27 cellular contexts compared by ENCODE assay signal in genomic region chr3:22308866-22309265, GRCh38.
"Had no signal": no experiment of that assay in that cellular context is flagged by ENCODE, and none has a peak within 500 bp of the region (broad histone marks: within the 10 kb centered on the region; RNA-seq: fewer than 3 reads in every experiment).

No MANE protein-coding gene starts in this region.

- H3K9me3 Mint-ChIP-seq: stimulated activated naive CD8-positive, alpha-beta T cell treated with anti-CD3 and anti-CD28 coated beads, Interleukin-15, amount 100 ng/mL, for 72 hours had no signal

- H3K27ac Mint-ChIP-seq: stimulated activated effector memory CD8-positive, alpha-beta T cell treated with anti-CD3 and anti-CD28 coated beads, Interleukin-12 subunit alpha, Interleukin-12 subunit beta, amount 100 ng/mL, for 72 hours; stimulated activated memory B cell treated with anti-CD40 and anti-IgM and Interleukin-4, amounts not matched to agents 10 μg/mL and 1 μg/mL and 100 μg/mL, for 72 hours; stimulated activated naive B cell treated with anti-CD40 and anti-IgM and Interleukin-4, amounts not matched to agents 10 μg/mL and 1 μg/mL and 100 μg/mL, for 72 hours; stimulated activated naive CD8-positive, alpha-beta T cell treated with anti-CD3 and anti-CD28 coated beads, Interleukin-15, amount 100 ng/mL, for 72 hours; stimulated activated naive CD8-positive, alpha-beta T cell treated with anti-CD3 and anti-CD28 coated beads, Interleukin-15, Interleukin-2, amounts not matched to agents 100 ng/mL and 50 ng/mL, for 24 hours; type B pancreatic cell had no signal

- H3K4me3 Mint-ChIP-seq: stimulated activated effector memory CD8-positive, alpha-beta T cell treated with anti-CD3 and anti-CD28 coated beads, Interleukin-12 subunit alpha, Interleukin-12 subunit beta, amount 100 ng/mL, for 72 hours; stimulated activated memory B cell treated with anti-CD40 and anti-IgM and Interleukin-4, amounts not matched to agents 10 μg/mL and 1 μg/mL and 100 μg/mL, for 72 hours; stimulated activated naive B cell treated with anti-CD40 and anti-IgM and Interleukin-4, amounts not matched to agents 10 μg/mL and 1 μg/mL and 100 μg/mL, for 72 hours; stimulated activated naive CD8-positive, alpha-beta T cell treated with anti-CD3 and anti-CD28 coated beads, Interleukin-15, amount 100 ng/mL, for 72 hours; stimulated activated naive CD8-positive, alpha-beta T cell treated with anti-CD3 and anti-CD28 coated beads, Interleukin-15, Interleukin-2, amounts not matched to agents 100 ng/mL and 50 ng/mL, for 24 hours; type B pancreatic cell had no signal

- DNase-seq: stimulated activated CD4-positive, alpha-beta T cell treated with anti-CD3 and anti-CD28 coated beads, Interleukin-2, amount 100 ng/mL, for 48 hours; stimulated activated CD4-positive, alpha-beta T cell treated with anti-CD3 and anti-CD28 coated beads, Interleukin-4, amount 100 ng/mL, for 1 hour; stimulated activated CD4-positive, alpha-beta T cell treated with anti-CD3 and anti-CD28 coated beads, Interleukin-4, amount 100 ng/mL, for 4 hours; stimulated activated CD8-positive, alpha-beta memory T cell treated with anti-CD3 and anti-CD28 coated beads, Interleukin-4, amount 100 ng/mL, for 48 hours; stimulated activated naive B cell treated with anti-CD40 and anti-IgM and Interleukin-4, amounts not matched to agents 10 μg/mL and 1 μg/mL and 100 μg/mL, for 72 hours; stimulated activated naive CD4-positive, alpha-beta T cell; stimulated activated naive CD4-positive, alpha-beta T cell treated with Interleukin-2 at 50 U/mL for 16 hours; stimulated activated naive CD8-positive, alpha-beta T cell treated with anti-CD3 and anti-CD28 coated beads, Interleukin-15, amount 100 ng/mL, for 72 hours; stimulated activated naive CD8-positive, alpha-beta T cell treated with anti-CD3 and anti-CD28 coated beads, Interleukin-15, Interleukin-2, amounts not matched to agents 100 U/mL and 50 U/mL, for 24 hours; stomach; substantia nigra; testis; thyroid gland; tibial artery; transverse colon; trophoblast cell; upper lobe of left lung; upper lobe of right lung; uterus had no signal

- H3K27me3 Mint-ChIP-seq: stimulated activated memory B cell treated with anti-CD40 and anti-IgM and Interleukin-4, amounts not matched to agents 10 μg/mL and 1 μg/mL and 100 μg/mL, for 72 hours; stimulated activated naive B cell treated with anti-CD40 and anti-IgM and Interleukin-4, amounts not matched to agents 10 μg/mL and 1 μg/mL and 100 μg/mL, for 72 hours; stimulated activated naive CD8-positive, alpha-beta T cell treated with anti-CD3 and anti-CD28 coated beads, Interleukin-15, amount 100 ng/mL, for 72 hours; stimulated activated naive CD8-positive, alpha-beta T cell treated with anti-CD3 and anti-CD28 coated beads, Interleukin-15, Interleukin-2, amounts not matched to agents 100 ng/mL and 50 ng/mL, for 24 hours; type B pancreatic cell had no signal

- H3K36me3 Mint-ChIP-seq: stimulated activated effector memory CD8-positive, alpha-beta T cell treated with anti-CD3 and anti-CD28 coated beads, Interleukin-12 subunit alpha, Interleukin-12 subunit beta, amount 100 ng/mL, for 72 hours; stimulated activated memory B cell treated with anti-CD40 and anti-IgM and Interleukin-4, amounts not matched to agents 10 μg/mL and 1 μg/mL and 100 μg/mL, for 72 hours; stimulated activated naive B cell treated with anti-CD40 and anti-IgM and Interleukin-4, amounts not matched to agents 10 μg/mL and 1 μg/mL and 100 μg/mL, for 72 hours; type B pancreatic cell had no signal

- ATAC-seq: stimulated activated effector memory CD8-positive, alpha-beta T cell treated with anti-CD3 and anti-CD28 coated beads, Interleukin-12 subunit alpha, Interleukin-12 subunit beta, amount 100 ng/mL, for 72 hours; stimulated activated memory B cell treated with anti-CD40 and anti-IgM and Interleukin-4, amounts not matched to agents 10 μg/mL and 1 μg/mL and 100 μg/mL, for 72 hours; stimulated activated naive B cell treated with anti-CD40 and anti-IgM and Interleukin-4, amounts not matched to agents 10 μg/mL and 1 μg/mL and 100 μg/mL, for 72 hours; stimulated activated naive CD8-positive, alpha-beta T cell treated with anti-CD3 and anti-CD28 coated beads, Interleukin-15, amount 100 ng/mL, for 72 hours; stimulated activated naive CD8-positive, alpha-beta T cell treated with anti-CD3 and anti-CD28 coated beads, Interleukin-15, Interleukin-2, amounts not matched to agents 100 U/mL and 50 U/mL, for 24 hours; upper lobe of right lung had no signal

- H3K4me1 Mint-ChIP-seq: stimulated activated effector memory CD8-positive, alpha-beta T cell treated with anti-CD3 and anti-CD28 coated beads, Interleukin-12 subunit alpha, Interleukin-12 subunit beta, amount 100 ng/mL, for 72 hours; stimulated activated memory B cell treated with anti-CD40 and anti-IgM and Interleukin-4, amounts not matched to agents 10 μg/mL and 1 μg/mL and 100 μg/mL, for 72 hours; stimulated activated naive B cell treated with anti-CD40 and anti-IgM and Interleukin-4, amounts not matched to agents 10 μg/mL and 1 μg/mL and 100 μg/mL, for 72 hours; stimulated activated naive CD8-positive, alpha-beta T cell treated with anti-CD3 and anti-CD28 coated beads, Interleukin-15, amount 100 ng/mL, for 72 hours had no signal

- H3K4me3 ChIP-seq: stomach, suprapubic skin, testis, thoracic aorta, thyroid gland, tibial artery, tibial nerve, transverse colon, upper lobe of left lung, upper lobe of right lung, uterus, vagina had no signal
